24 cellular contexts compared by ENCODE assay signal in the genomic region with DNA sequence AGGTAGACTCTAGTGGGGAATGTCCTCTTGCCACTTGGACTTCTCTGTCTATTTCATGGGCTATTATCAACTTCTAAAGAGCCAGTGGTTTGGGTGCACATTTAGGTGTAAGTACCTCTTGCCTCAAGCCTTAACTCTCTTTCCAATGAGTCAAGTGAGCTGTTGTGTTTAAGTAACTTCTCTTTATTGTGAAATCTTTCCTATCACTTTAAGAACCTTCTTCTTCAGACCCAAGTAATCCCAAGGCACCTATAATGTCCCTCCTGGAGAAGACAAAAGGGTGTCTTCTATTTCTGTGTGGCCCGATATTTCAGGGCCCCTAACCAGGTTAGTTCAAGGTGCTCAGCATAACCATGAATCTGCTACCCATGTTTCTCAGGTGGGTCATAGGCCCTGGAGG.
DNase-seq lines count a peak whose midpoint lies in the region; ATAC-seq, FAIRE-seq and TF ChIP-seq lines count a peak whose summit lies in the region.
"Had no signal": no experiment of that assay in that cellular context is flagged by ENCODE, and none has a peak within 500 bp of the region (broad histone marks: within the 10 kb centered on the region; RNA-seq: fewer than 3 reads in every experiment).

No MANE protein-coding gene starts in this region.

- H3K27me3 Mint-ChIP-seq in activated CD8-positive, alpha-beta T cell treated with anti-CD3 and anti-CD28 coated beads for 36 hours: peaks cover 17% of the 10 kb centered on the region
- H3K27me3 Mint-ChIP-seq: IgD-negative memory B cell had no signal

- H3K4me1 Mint-ChIP-seq in activated CD8-positive, alpha-beta T cell treated with anti-CD3 and anti-CD28 coated beads for 36 hours (ENCODE audit: low read depth): no peaks in the 10 kb centered on the region

- H3K4me3 Mint-ChIP-seq in activated CD8-positive, alpha-beta T cell treated with anti-CD3 and anti-CD28 coated beads for 36 hours: no peak overlapping the region
- H3K4me3 Mint-ChIP-seq: CD4-positive, alpha-beta memory T cell; IgD-negative memory B cell had no signal

- CTCF ChIA-PET in activated CD8-positive, alpha-beta T cell treated with anti-CD3 and anti-CD28 coated beads for 36 hours (lab: Charles Lee): interaction anchor here (1.3 to 1.9 kb wide), 3 partner anchors 11 to 41 kb away, joined by 3 to 6 read pairs (median 6); no protein-coding TSS in a partner anchor

- no peak overlapping the region for H3K27ac Mint-ChIP-seq in activated CD8-positive, alpha-beta T cell treated with anti-CD3 and anti-CD28 coated beads for 36 hours
- H3K27ac Mint-ChIP-seq: CD4-positive, alpha-beta memory T cell had no signal

- DNase-seq in SIG-M5 treated with dmso at 0.1 percent for 504 hours (lab: John Stamatoyannopoulos, UW; ENCODE audit: unreplicated experiment): peak; percentile 50
- DNase-seq in SIG-M5 (lab: John Stamatoyannopoulos, UW): no peak
- peak; percentile 41 for DNase-seq in NOMO-1 treated with dmso at 0.1 percent for 144 hours (lab: John Stamatoyannopoulos, UW; ENCODE audit: unreplicated experiment)
- DNase-seq in bronchial epithelial cell (ENCODE audit: low read depth): peak; percentile 8
- DNase-seq in NCI-H69 (lab: John Stamatoyannopoulos, UW): no peak
- no peak for DNase-seq in activated CD8-positive, alpha-beta T cell treated with anti-CD3 and anti-CD28 coated beads for 36 hours
- DNase-seq in stimulated activated naive CD4-positive, alpha-beta T cell (lab: John Stamatoyannopoulos, UW): no peak
- DNase-seq in activated effector memory CD4-positive, alpha-beta T cell treated with Interleukin-2 at 50 U/mL for 16 hours: no peak
- DNase-seq: ACHN; Caco-2; CD4-positive, alpha-beta memory T cell; DMS 273 treated with DMSO at 0.1 percent for 48 hours; DMS79 treated with DMSO at 0.1 percent for 48 hours; Kasumi-1; MG63; NCI-H1105 treated with DMSO at 0.1 percent for 48 hours; NCI-H1694 treated with DMSO at 0.1 percent for 48 hours; NCI-H446; NCI-H526; SW 1271 had no signal

- POLR2A ChIA-PET in activated CD8-positive, alpha-beta T cell treated with anti-CD3 and anti-CD28 coated beads for 36 hours (lab: Charles Lee): no interaction called here

- H3K9me3 Mint-ChIP-seq in activated CD8-positive, alpha-beta T cell treated with anti-CD3 and anti-CD28 coated beads for 36 hours: no peaks in the 10 kb centered on the region
- H3K9me3 Mint-ChIP-seq: CD4-positive, alpha-beta memory T cell; IgD-negative memory B cell had no signal

- no peaks in the 10 kb centered on the region for H3K36me3 Mint-ChIP-seq in activated CD8-positive, alpha-beta T cell treated with anti-CD3 and anti-CD28 coated beads for 36 hours (ENCODE audit: low read depth)
- H3K36me3 Mint-ChIP-seq: CD4-positive, alpha-beta memory T cell had no signal

- no peaks in the 10 kb centered on the region for H3K36me3 ChIP-seq in bronchial epithelial cell (ENCODE audit: control insufficient read depth, insufficient read depth, low read length)
- H3K36me3 ChIP-seq: BLaER1 treated with 17β-estradiol and CSF1 and Interleukin-3, amounts not matched to agents 10 nM and 100 nM; MG63 had no signal

- H3K4me3 ChIP-seq in bronchial epithelial cell (ENCODE audit: low read depth, low read length): no peak overlapping the region
- H3K4me3 ChIP-seq: BLaER1 treated with 17β-estradiol and CSF1 and Interleukin-3, amounts not matched to agents 10 nM and 100 nM; MG63 had no signal

- no peak for TF ChIP-seq CTCF in bronchial epithelial cell (IDR thresholded peaks at IDR 0.05; ENCODE audit: insufficient read depth, low read length, severe bottlenecking)
- TF ChIP-seq CTCF in activated CD8-positive, alpha-beta T cell treated with anti-CD3 and anti-CD28 coated beads for 36 hours (IDR thresholded peaks at IDR 0.05): no peak

- FAIRE-seq in bronchial epithelial cell (lab: Jason Lieb, UNC): no peak
- FAIRE-seq: H54, RCC 7860 had no signal

- H3K27me3 ChIP-seq in bronchial epithelial cell (ENCODE audit: control insufficient read depth, insufficient read depth, low read length): peaks cover 2% of the 10 kb centered on the region
- H3K27me3 ChIP-seq: BLaER1 treated with 17β-estradiol and CSF1 and Interleukin-3, amounts not matched to agents 10 nM and 100 nM; MG63 had no signal

- intact Hi-C loops in activated CD8-positive, alpha-beta T cell treated with anti-CD3 and anti-CD28 coated beads for 36 hours (cut with micrococcal nuclease): no loop called here

- ATAC-seq in activated CD8-positive, alpha-beta T cell treated with anti-CD3 and anti-CD28 coated beads for 36 hours: no peak

Comparison
In these comparisons a context has a peak if more than half of its experiments do, and no peak if none do; other contexts are left out.
1. DNase-seq: peak in SIG-M5 treated with dmso at 0.1 percent for 504 hours (single experiment), NOMO-1 treated with dmso at 0.1 percent for 144 hours (single experiment) and bronchial epithelial cell (single experiment); none in SIG-M5 (single experiment), NCI-H69 (single experiment), activated CD8-positive, alpha-beta T cell treated with anti-CD3 and anti-CD28 coated beads for 36 hours (single experiment), stimulated activated naive CD4-positive, alpha-beta T cell (0 of 6) and activated effector memory CD4-positive, alpha-beta T cell treated with Interleukin-2 at 50 U/mL for 16 hours (single experiment).